23 cellular contexts compared by ENCODE assay signal in the genomic region with DNA sequence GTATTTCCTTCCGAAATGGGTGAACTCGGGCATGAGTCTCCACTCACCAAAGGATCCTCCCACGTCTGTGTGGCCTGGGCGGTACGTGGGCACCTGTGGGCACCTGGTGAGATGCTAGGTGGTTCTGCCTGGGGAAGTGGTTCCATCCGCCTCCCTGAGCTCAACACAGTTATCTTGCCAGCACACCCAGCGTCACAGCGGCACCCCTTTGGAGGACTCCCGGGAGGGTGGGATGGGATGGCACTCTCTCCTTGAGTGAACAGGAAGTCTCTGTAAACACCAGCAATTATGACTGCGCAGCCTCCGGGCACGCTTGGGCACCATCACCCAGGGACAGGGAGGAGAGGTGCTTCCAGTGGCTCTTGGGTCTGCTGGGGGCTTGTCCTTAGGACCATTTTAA. TPM values are rescaled to one million over a fixed set of nuclear protein-coding genes. Genes with fewer than 3 reads are reported as not detected.
A peak's percentile ranks its signal among the peaks of the same experiment; 100 is the strongest.
DNase-seq lines count a peak whose midpoint lies in the region; ATAC-seq and TF ChIP-seq lines count a peak whose summit lies in the region.
"Had no signal": no experiment of that assay in that cellular context is flagged by ENCODE, and none has a peak within 500 bp of the region (broad histone marks: within the 10 kb centered on the region; RNA-seq: fewer than 3 reads in every experiment).

No MANE protein-coding gene starts in this region.

- peak overlapping the region; percentile 44; the same call in 1 of the 2 replicates for H3K4me3 ChIP-seq in BLaER1
- H3K4me3 ChIP-seq in CD8-positive, alpha-beta memory T cell (ENCODE audit: low read length), result no peak overlapping the region
- H3K4me3 ChIP-seq: esophagus squamous epithelium, GM23338, hepatocyte, left ventricle myocardium inferior had no signal

- H3K27me3 ChIP-seq in BLaER1, result no peaks in the 10 kb centered on the region
- no peaks in the 10 kb centered on the region for H3K27me3 ChIP-seq in CD8-positive, alpha-beta memory T cell (ENCODE audit: insufficient read depth, low read length, poor library complexity, severe bottlenecking)
- H3K27me3 ChIP-seq: hepatocyte had no signal

- H3K4me1 ChIP-seq in BLaER1, result peaks cover 93% of the 10 kb centered on the region
- H3K4me1 ChIP-seq in CD8-positive, alpha-beta memory T cell (ENCODE audit: insufficient read depth, low read length), result peaks cover 9% of the 10 kb centered on the region
- H3K4me1 ChIP-seq: esophagus squamous epithelium, left ventricle myocardium inferior had no signal

- no peaks in the 10 kb centered on the region for H4K20me1 ChIP-seq in BLaER1

- H3K9ac ChIP-seq in BLaER1, result peak overlapping the region; percentile 34; the same call in 1 of the 2 replicates

- H3K4me1 Mint-ChIP-seq in CD8-positive, alpha-beta memory T cell, result peaks cover 10 to 13% (median 12%) of the 10 kb centered on the region in 3 donors
- peaks cover 1 to 11% of the 10 kb centered on the region in 2 donors for H3K4me1 Mint-ChIP-seq in effector memory CD8-positive, alpha-beta T cell (ENCODE audit: low read depth in 2 of 2)
- H3K4me1 Mint-ChIP-seq in natural killer cell, result peaks cover 13 to 24% of the 10 kb centered on the region in 2 donors
- peaks cover 16% of the 10 kb centered on the region for H3K4me1 Mint-ChIP-seq in stimulated activated naive CD8-positive, alpha-beta T cell treated with anti-CD3 and anti-CD28 coated beads, Interleukin-15, amount 100 ng/mL, for 72 hours
- H3K4me1 Mint-ChIP-seq: GM23338, nephron had no signal

- no peak for TF ChIP-seq CTCF in natural killer cell (IDR thresholded peaks at IDR 0.05)

- CTCF ChIA-PET in CD8-positive, alpha-beta memory T cell (lab: Charles Lee), result interaction anchor here (1.9 to 2.1 kb wide), 2 partner anchors 8 to 10 kb away, joined by 4 to 6 read pairs; no protein-coding TSS in a partner anchor

- H3K4me2 ChIP-seq in BLaER1, result peak overlapping the region; percentile 84
- H3K4me2 ChIP-seq: GM23338, hepatocyte had no signal

- intact Hi-C loops in natural killer cell (cut with micrococcal nuclease), result no loop called here

- POLR2A ChIA-PET in CD8-positive, alpha-beta memory T cell (lab: Charles Lee), result no interaction called here

- H3K9me3 ChIP-seq in BLaER1, result no peaks in the 10 kb centered on the region
- H3K9me3 ChIP-seq in CD8-positive, alpha-beta memory T cell (ENCODE audit: low read length), result no peaks in the 10 kb centered on the region
- H3K9me3 ChIP-seq: esophagus squamous epithelium, left ventricle myocardium inferior had no signal

- H3K4me3 Mint-ChIP-seq in CD8-positive, alpha-beta memory T cell, result peak overlapping the region in 5 of 7 donors; percentile 41 to 83 (median 51)
- H3K4me3 Mint-ChIP-seq in effector memory CD8-positive, alpha-beta T cell, result peak overlapping the region in 1 of 2 donors; percentile 55
- H3K4me3 Mint-ChIP-seq in natural killer cell, result peak overlapping the region; percentile 52
- H3K4me3 Mint-ChIP-seq in stimulated activated naive CD8-positive, alpha-beta T cell treated with anti-CD3 and anti-CD28 coated beads, Interleukin-15, amount 100 ng/mL, for 72 hours, result peak overlapping the region in 1 of 2 donors; percentile 56
- H3K4me3 Mint-ChIP-seq: activated CD4-positive, alpha-beta T cell treated with anti-CD3 and anti-CD28 coated beads, Interleukin-2, amount 10 ng/mL, durations not matched to agents 7 days and 5 days; GM23338 had no signal

- peak overlapping the region; percentile 74 for H3K27ac ChIP-seq in BLaER1
- H3K27ac ChIP-seq in CD8-positive, alpha-beta memory T cell (ENCODE audit: low read depth, low read length), result no peak overlapping the region
- H3K27ac ChIP-seq: esophagus squamous epithelium, hepatocyte, left ventricle myocardium inferior, WERI-Rb-1 had no signal

- H3K27me3 Mint-ChIP-seq in CD8-positive, alpha-beta memory T cell, result peaks cover 13 to 32% of the 10 kb centered on the region in 2 donors
- peaks cover 31 to 42% of the 10 kb centered on the region in 2 donors for H3K27me3 Mint-ChIP-seq in effector memory CD8-positive, alpha-beta T cell
- peaks cover 23 to 35% of the 10 kb centered on the region in 2 donors for H3K27me3 Mint-ChIP-seq in natural killer cell (ENCODE audit: low read depth in 2 of 2)
- H3K27me3 Mint-ChIP-seq in stimulated activated naive CD8-positive, alpha-beta T cell treated with anti-CD3 and anti-CD28 coated beads, Interleukin-15, amount 100 ng/mL, for 72 hours, result peaks cover 68% of the 10 kb centered on the region

- H3K36me3 Mint-ChIP-seq in CD8-positive, alpha-beta memory T cell, result peaks cover 0 to 9% (median 0%) of the 10 kb centered on the region in 3 donors
- peaks cover 3% of the 10 kb centered on the region for H3K36me3 Mint-ChIP-seq in effector memory CD8-positive, alpha-beta T cell (ENCODE audit: insufficient read depth)
- H3K36me3 Mint-ChIP-seq in natural killer cell, result no peaks in the 10 kb centered on the region

- no peaks in the 10 kb centered on the region for H3K36me3 ChIP-seq in BLaER1
- H3K36me3 ChIP-seq in CD8-positive, alpha-beta memory T cell (ENCODE audit: insufficient read depth, low read length), result no peaks in the 10 kb centered on the region
- H3K36me3 ChIP-seq: esophagus squamous epithelium, left ventricle myocardium inferior, WERI-Rb-1 had no signal

- H3K27ac Mint-ChIP-seq in CD8-positive, alpha-beta memory T cell, result peak overlapping the region in 4 of 8 donors; percentile 45 to 93 (median 78)
- peak overlapping the region in 1 of 2 donors; percentile 1 for H3K27ac Mint-ChIP-seq in effector memory CD8-positive, alpha-beta T cell
- peak overlapping the region in 1 of 2 donors; percentile 35 for H3K27ac Mint-ChIP-seq in natural killer cell
- H3K27ac Mint-ChIP-seq in stimulated activated naive CD8-positive, alpha-beta T cell treated with anti-CD3 and anti-CD28 coated beads, Interleukin-15, amount 100 ng/mL, for 72 hours, result peak overlapping the region in 1 of 2 donors; percentile 27
- H3K27ac Mint-ChIP-seq: GM23338, nephron had no signal

- ATAC-seq in effector memory CD8-positive, alpha-beta T cell (replicated peaks), result peak; percentile 64
- ATAC-seq in natural killer cell (peak in 2 of 3 donors; percentile 39 to 46), GM18858 (IDR thresholded peaks at IDR 0.05; ENCODE audit: unreplicated experiment) (no peak)
- no peak for ATAC-seq in stimulated activated naive CD8-positive, alpha-beta T cell treated with anti-CD3 and anti-CD28 coated beads, Interleukin-15, amount 100 ng/mL, for 72 hours
- ATAC-seq: GM23338 had no signal

- peaks cover 0 to 3% (median 0%) of the 10 kb centered on the region in 5 donors for H3K9me3 Mint-ChIP-seq in CD8-positive, alpha-beta memory T cell
- H3K9me3 Mint-ChIP-seq in effector memory CD8-positive, alpha-beta T cell, result no peaks in the 10 kb centered on the region
- no peaks in the 10 kb centered on the region for H3K9me3 Mint-ChIP-seq in natural killer cell
- H3K9me3 Mint-ChIP-seq in stimulated activated naive CD8-positive, alpha-beta T cell treated with anti-CD3 and anti-CD28 coated beads, Interleukin-15, amount 100 ng/mL, for 72 hours, result peaks cover 5 to 15% of the 10 kb centered on the region in 2 donors

- DNase-seq in CD8-positive, alpha-beta memory T cell, result peak in 1 of 5 donors; percentile 18
- DNase-seq in effector memory CD8-positive, alpha-beta T cell, result no peak
- no peak for DNase-seq in natural killer cell
- no peak for DNase-seq in GM19238 (ENCODE audit: insufficient read length, low spot score)
- DNase-seq in stimulated activated naive CD8-positive, alpha-beta T cell treated with anti-CD3 and anti-CD28 coated beads, Interleukin-15, amount 100 ng/mL, for 72 hours, result no peak
- no peak for DNase-seq in NOMO-1 (lab: John Stamatoyannopoulos, UW; ENCODE audit: unreplicated experiment in 2 of 2)
- DNase-seq: ACHN; activated CD4-positive, alpha-beta T cell treated with anti-CD3 and anti-CD28 coated beads, Interleukin-2, amount 10 ng/mL, durations not matched to agents 7 days and 5 days; activated naive CD4-positive, alpha-beta T cell treated with anti-CD3 and anti-CD28 coated beads, Interleukin-2, amount 50 U/mL, for 16 hours; dermis blood vessel endothelial cell; esophagus squamous epithelium; foreskin melanocyte; NCI-H446 treated with DMSO at 0.1 percent for 48 hours; NCI-H82; small intestine; stimulated activated CD4-positive, alpha-beta T cell treated with anti-CD3 and anti-CD28 coated beads, Interleukin-1b, Interleukin-23, amount 100 ng/mL, for 48 hours; WERI-Rb-1 had no signal

RNA-seq across cellular contexts. Expression of gene COX4I1, which starts 29.8 kb away (rescaled TPM):
- 100 to 1,000 TPM; 449 to 470 TPM for total RNA-seq in CD8-positive, alpha-beta memory T cell
- polyA plus RNA-seq in CD8-positive, alpha-beta memory T cell, result 951 TPM
- total RNA-seq in natural killer cell, result 100 to 1,000 TPM; 338 to 422 (median 410) TPM

RNA-seq across cellular contexts. Expression of gene EMC8, which starts 29.9 kb away (rescaled TPM):
- total RNA-seq in CD8-positive, alpha-beta memory T cell, result 10 to 100 TPM; 52.2 to 56.2 TPM
- 27.6 TPM for polyA plus RNA-seq in CD8-positive, alpha-beta memory T cell
- total RNA-seq in natural killer cell, result 10 to 100 TPM; 21.2 to 26.4 (median 24.1) TPM

Comparison
In these comparisons a context has a peak if more than half of its experiments do, and no peak if none do; other contexts are left out.
1. ATAC-seq: peak in effector memory CD8-positive, alpha-beta T cell (single experiment) and natural killer cell (2 of 3); none in GM18858 (single experiment) and stimulated activated naive CD8-positive, alpha-beta T cell treated with anti-CD3 and anti-CD28 coated beads, Interleukin-15, amount 100 ng/mL, for 72 hours (single experiment).